In genomic region chr1:97739596-97740103, GRCh38 we compare ENCODE assay signal across 14 cellular contexts.
"Had no signal": no experiment of that assay in that cellular context is flagged by ENCODE, and none has a peak within 500 bp of the region (broad histone marks: within the 10 kb centered on the region; RNA-seq: fewer than 3 reads in every experiment).

No MANE protein-coding gene starts in this region.

- H3K27ac ChIP-seq: body of pancreas, coronary artery, esophagus squamous epithelium, lower lobe of right lung, parathyroid adenoma had no signal

- H3K4me1 ChIP-seq: body of pancreas, esophagus squamous epithelium, lower lobe of right lung, parathyroid adenoma had no signal

- H3K4me3 ChIP-seq: body of pancreas, coronary artery, esophagus squamous epithelium, lower lobe of right lung had no signal

- DNase-seq: activated CD4-positive, alpha-beta memory T cell treated with anti-CD3 and anti-CD28 coated beads for 36 hours; activated CD4-positive, alpha-beta T cell treated with anti-CD3 and anti-CD28 coated beads for 36 hours; activated CD8-positive, alpha-beta memory T cell treated with anti-CD3 and anti-CD28 coated beads, Interleukin-2, amount 10 ng/mL, durations not matched to agents 7 days and 5 days; activated effector memory CD4-positive, alpha-beta T cell treated with Interleukin-2 at 50 U/mL for 16 hours; activated T-cell treated with anti-CD3 and anti-CD28 coated beads, Interleukin-2, amount 50 U/mL, for 4 hours; body of pancreas; central memory CD4-positive, alpha-beta T cell; esophagus squamous epithelium; head of caudate nucleus; left cardiac atrium; lower lobe of right lung; T-helper 2 cell had no signal

- H3K27me3 ChIP-seq: body of pancreas, esophagus squamous epithelium had no signal

- H3K9me3 ChIP-seq: body of pancreas, esophagus squamous epithelium, lower lobe of right lung had no signal
